Comparison of ENCODE assay signal across 11 cellular contexts in the genomic region with DNA sequence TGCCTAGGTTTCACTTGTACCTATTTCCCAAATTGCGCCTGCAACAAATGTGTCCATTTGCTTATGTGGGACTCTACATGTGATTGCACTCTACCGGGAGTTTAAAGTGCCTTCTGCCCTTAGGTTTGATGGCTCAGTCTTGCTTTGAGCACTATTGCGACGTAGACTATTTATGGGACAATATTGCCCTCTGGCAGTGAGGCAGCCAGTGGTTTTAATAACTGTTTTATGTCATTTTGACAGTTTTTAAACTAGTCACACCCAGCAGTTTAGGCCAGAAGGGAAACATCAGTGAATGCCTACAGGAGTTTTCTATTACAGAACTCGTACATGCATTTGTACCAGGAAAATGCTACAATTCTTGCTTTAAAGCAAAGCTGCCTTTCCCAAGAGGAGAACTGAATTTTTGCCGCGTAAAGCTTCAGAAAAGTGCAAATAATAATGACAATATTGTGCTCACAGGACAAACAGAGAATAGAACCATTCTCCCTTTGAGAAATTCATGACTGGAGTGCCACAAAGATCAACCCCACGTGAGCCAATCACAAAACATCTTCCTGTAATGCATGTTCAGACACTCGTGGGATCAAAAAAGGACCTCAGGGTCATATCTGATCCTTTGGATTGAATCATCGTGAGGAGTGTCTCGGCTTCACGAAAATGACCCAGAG.
A peak's percentile ranks its signal among the peaks of the same experiment; 100 is the strongest.
DNase-seq lines count a peak whose midpoint lies in the region; ATAC-seq and TF ChIP-seq lines count a peak whose summit lies in the region.
"Had no signal": no experiment of that assay in that cellular context is flagged by ENCODE, and none has a peak within 500 bp of the region (broad histone marks: within the 10 kb centered on the region; RNA-seq: fewer than 3 reads in every experiment).

No MANE protein-coding gene starts in this region.

- ATAC-seq in left ventricle myocardium superior (no peak), HG03159 (IDR thresholded peaks at IDR 0.05; ENCODE audit: unreplicated experiment) (no peak)

- peaks cover 13% of the 10 kb centered on the region for H3K4me1 ChIP-seq in cardiac muscle cell (ENCODE audit: low read depth)
- H3K4me1 ChIP-seq in sigmoid colon: peaks cover 0 to 16% (median 15%) of the 10 kb centered on the region in 4 donors
- no peaks in the 10 kb centered on the region for H3K4me1 ChIP-seq in colonic mucosa

- H3K9me3 ChIP-seq in cardiac muscle cell (ENCODE audit: low read depth) (no peaks in the 10 kb centered on the region), sigmoid colon (no peaks in the 10 kb centered on the region), colonic mucosa (no peaks in the 10 kb centered on the region)

- CTCF ChIA-PET in GM10248 (lab: Yijun Ruan, JAX): no interaction called here

- WGBS in sigmoid colon, 2 donors: 59 to 71% methylated on average over 12 of the region's 12 CpGs

- POLR2A ChIA-PET in GM10248 (lab: Yijun Ruan, JAX): no interaction called here

- H3K4me3 ChIP-seq in cardiac muscle cell (no peak overlapping the region), sigmoid colon (peak overlapping the region in 1 of 4 donors; percentile 7), colonic mucosa (no peak overlapping the region)

- H3K27ac ChIP-seq in cardiac muscle cell (peak overlapping the region; percentile 8), sigmoid colon (peak overlapping the region in 2 of 4 donors; percentile 38 to 42), colonic mucosa (no peak overlapping the region)

- no peaks in the 10 kb centered on the region for H3K27me3 ChIP-seq in cardiac muscle cell
- no peaks in the 10 kb centered on the region for H3K27me3 ChIP-seq in sigmoid colon
- no peaks in the 10 kb centered on the region for H3K27me3 ChIP-seq in colonic mucosa

- TF ChIP-seq CTCF in cardiac muscle cell (IDR thresholded peaks at IDR 0.05; ENCODE audit: low read depth, low read length) (no peak), sigmoid colon (IDR thresholded peaks at IDR 0.05) (peak in 2 of 4 experiments; percentile 12 to 16), GM10248 (IDR thresholded peaks at IDR 0.05; ENCODE audit: control extremely low read depth, extremely low read depth, low read depth, missing control alignments) (no peak), colonic mucosa (IDR thresholded peaks at IDR 0.05) (no peak)

- peak in 1 of 2 donors; percentile 24 for DNase-seq in cardiac muscle cell (ENCODE audit: low read depth in 1 of 2, low spot score in 1 of 2)
- DNase-seq in left ventricle myocardium superior: no peak
- peak; percentile 9 for DNase-seq in amniotic epithelial cell (ENCODE audit: low read depth)
- DNase-seq in medulla oblongata (ENCODE audit: extremely low spot score): peak; percentile 53
- DNase-seq in sigmoid colon: no peak
- no peak for DNase-seq in GM10248 (ENCODE audit: extremely low spot score)
- DNase-seq in colonic mucosa: no peak
- DNase-seq: activated CD4-positive, alpha-beta T cell treated with anti-CD3 and anti-CD28 coated beads, Interleukin-2, amount 50 U/mL, for 4 hours; activated naive CD4-positive, alpha-beta T cell treated with anti-CD3 and anti-CD28 coated beads, Interleukin-2, amount 10 ng/mL, durations not matched to agents 7 days and 5 days; KG1 had no signal

- no peak overlapping the region for H3K9ac ChIP-seq in colonic mucosa (ENCODE audit: low read depth in 2 of 2, low read length in 2 of 2)

- no peak for TF ChIP-seq POLR2A in sigmoid colon (IDR thresholded peaks at IDR 0.05)

- H3K36me3 ChIP-seq in cardiac muscle cell (no peaks in the 10 kb centered on the region), sigmoid colon (no peaks in the 10 kb centered on the region), colonic mucosa (no peaks in the 10 kb centered on the region)

- intact Hi-C loops in left ventricle myocardium superior (cut with micrococcal nuclease) (no loop called here), sigmoid colon (cut with DNase I) (loop anchor here (5.0 kb wide), 1 partner anchor 1417 kb away; no protein-coding TSS in a partner anchor), colonic mucosa (cut with DNase I) (no loop called here)

- no peak for TF ChIP-seq EP300 in sigmoid colon (IDR thresholded peaks at IDR 0.05)

Comparison
In these comparisons a context has a peak if more than half of its experiments do, and no peak if none do; other contexts are left out.
1. DNase-seq: peak in amniotic epithelial cell (single experiment) and medulla oblongata (single experiment); none in left ventricle myocardium superior (single experiment), sigmoid colon (single experiment), GM10248 (single experiment) and colonic mucosa (single experiment).